Comparison of ENCODE assay signal across 8 cellular contexts in genomic region chr17:6435968-6436367, GRCh38. TPM values are rescaled to one million over a fixed set of nuclear protein-coding genes. Genes with fewer than 3 reads are reported as not detected.
A peak's percentile ranks its signal among the peaks of the same experiment; 100 is the strongest.
DNase-seq lines count a peak whose midpoint lies in the region; ATAC-seq and TF ChIP-seq lines count a peak whose summit lies in the region.

No MANE protein-coding gene starts in this region.

- H3K27me3 ChIP-seq in KMS-11 (ENCODE audit: insufficient read depth, low read depth): no peaks in the 10 kb centered on the region

- no peaks in the 10 kb centered on the region for H4K20me1 ChIP-seq in KMS-11 (ENCODE audit: insufficient read depth)

- H3K27ac ChIP-seq in KMS-11: no peak overlapping the region

- intact Hi-C loops in Right ventricle myocardium superior (cut with DNase I): loop anchor here (5.0 kb wide), 1 partner anchor 849 kb away; no protein-coding TSS in a partner anchor

- no peak overlapping the region for H3K9ac ChIP-seq in KMS-11

- no peaks in the 10 kb centered on the region for H3K79me2 ChIP-seq in KMS-11 (ENCODE audit: insufficient read depth, low read depth)

- DNase-seq in Daoy (ENCODE audit: low read depth) (peak; percentile 80), SK-N-DZ (ENCODE audit: low spot score) (peak; percentile 70), Right ventricle myocardium superior (no peak), putamen (ENCODE audit: low spot score) (peak; percentile 40), NCI-H1048 (lab: John Stamatoyannopoulos, UW) (no peak)
- DNase-seq in activated naive CD4-positive, alpha-beta T cell treated with anti-CD3 and anti-CD28 coated beads, Interleukin-2, amount 50 U/mL, for 16 hours: peak; percentile 62

- H2AFZ ChIP-seq in KMS-11 (ENCODE audit: low read depth): no peak overlapping the region

- peak; percentile 90 for ATAC-seq in Right ventricle myocardium superior (ENCODE audit: poor library complexity)
- ATAC-seq in GM21423 (IDR thresholded peaks at IDR 0.05; ENCODE audit: unreplicated experiment): no peak

- TF ChIP-seq CTCF in KMS-11 (conservative IDR thresholded peaks at IDR 0.05; ENCODE audit: low read depth, low read length): peak; percentile 40; the same call in 1 of the 2 replicates

- no peaks in the 10 kb centered on the region for H3K36me3 ChIP-seq in KMS-11 (ENCODE audit: insufficient read depth)

- no peaks in the 10 kb centered on the region for H3K4me1 ChIP-seq in KMS-11 (ENCODE audit: low read depth, poor library complexity, severe bottlenecking)

- no peak overlapping the region for H3K4me3 ChIP-seq in KMS-11 (IDR thresholded peaks at IDR 0.05; ENCODE audit: insufficient read depth, low read depth, low read length)

- no peak overlapping the region for H3K4me2 ChIP-seq in KMS-11

RNA-seq across cellular contexts. Expression of gene AIPL1, which starts 1.0 kb away (rescaled TPM):
- not detected in 2 replicates for total RNA-seq in Daoy (2014; rRNA removed; shearing (Covaris generic))
- not detected in 2 replicates for polyA plus RNA-seq in SK-N-DZ (2014; cell fraction: cytosol; rRNA removed)
- polyA plus RNA-seq in SK-N-DZ (2014; cell fraction: nucleus; rRNA removed): 0.31 TPM in 1 of 2 replicates, not detected in the other
- total RNA-seq in Right ventricle myocardium superior: not detected

RNA-seq across cellular contexts. Expression of gene PIMREG, which starts 8.3 kb away (rescaled TPM):
- total RNA-seq in Daoy (2014; rRNA removed; shearing (Covaris generic)): 70.6 and 108 TPM in 2 replicates
- 446 and 481 TPM in 2 replicates for polyA plus RNA-seq in SK-N-DZ (2014; cell fraction: cytosol; rRNA removed)
- 381 and 425 TPM in 2 replicates for polyA plus RNA-seq in SK-N-DZ (2014; cell fraction: nucleus; rRNA removed)
- 0.59 TPM for total RNA-seq in Right ventricle myocardium superior

Comparison
In these comparisons a context has a peak if more than half of its experiments do, and no peak if none do; other contexts are left out.
1. DNase-seq: peak in Daoy (single experiment), SK-N-DZ (single experiment), activated naive CD4-positive, alpha-beta T cell treated with anti-CD3 and anti-CD28 coated beads, Interleukin-2, amount 50 U/mL, for 16 hours (single experiment) and putamen (single experiment); none in Right ventricle myocardium superior (single experiment) and NCI-H1048 (single experiment).
2. RNA of gene PIMREG, which starts 8.3 kb away (total RNA-seq): 70.6 to 108 TPM in Daoy; 0.59 TPM in Right ventricle myocardium superior (single experiment); every median in the first group is over 10 times any median in the second.